ENCODE assay signal across 1 cellular context in genomic region chr1:108858541-108858940, GRCh38.
TF ChIP-seq lines count a peak whose summit lies in the region.

No MANE protein-coding gene starts in this region.

TF ChIP-seq in K562, 482 proteins besides CTCF, POLR2A, EP300 and RAD21:
- TF ChIP-seq RREB1 (CRISPR knock-in tag; IDR thresholded peaks at IDR 0.05) = no peak
- no peak for TF ChIP-seq ZNF583 (CRISPR knock-in tag; IDR thresholded peaks at IDR 0.05)
- no peak for TF ChIP-seq RFX5 (IDR thresholded peaks at IDR 0.05; ENCODE audit: low read depth, low read length)
- no peak for TF ChIP-seq SIN3A (IDR thresholded peaks at IDR 0.05; ENCODE audit: borderline replicate concordance in 2 of 2, control insufficient read depth in 1 of 2, low read depth in 2 of 2, low read length in 2 of 2)
- no peak for TF ChIP-seq ZNF707 (CRISPR knock-in tag; conservative IDR thresholded peaks at IDR 0.05)
- no peak for TF ChIP-seq TBP (optimal IDR thresholded peaks at IDR 0.05; ENCODE audit: low read depth, low read length)
- TF ChIP-seq TCF15 (CRISPR knock-in tag; IDR thresholded peaks at IDR 0.05) = no peak
- no peak for TF ChIP-seq DEAF1 (CRISPR knock-in tag; IDR thresholded peaks at IDR 0.05)
- no peak for TF ChIP-seq CCNT2 (IDR thresholded peaks at IDR 0.05; ENCODE audit: borderline replicate concordance, extremely low read depth, insufficient read length, low read depth, low read length)
- no peak for TF ChIP-seq KHSRP (IDR thresholded peaks at IDR 0.05)
- no peak for TF ChIP-seq BRD9 (IDR thresholded peaks at IDR 0.05; ENCODE audit: low read depth, partially characterized antibody)
- no peak for TF ChIP-seq YBX1 (IDR thresholded peaks at IDR 0.05)
- TF ChIP-seq CHD1 (IDR thresholded peaks at IDR 0.05; ENCODE audit: low read length) = no peak
- no peak for TF ChIP-seq GMEB1 (CRISPR knock-in tag; IDR thresholded peaks at IDR 0.05)
- no peak for TF ChIP-seq CCAR2 (IDR thresholded peaks at IDR 0.05; ENCODE audit: low read depth, low read length)
- TF ChIP-seq ZNF280A (IDR thresholded peaks at IDR 0.05; ENCODE audit: low read depth, partially characterized antibody) = no peak
- no peak for TF ChIP-seq IRF1 (CRISPR knock-in tag; IDR thresholded peaks at IDR 0.05; ENCODE audit: borderline replicate concordance)
- TF ChIP-seq ZC3H8 (IDR thresholded peaks at IDR 0.05) = no peak
- no peak for TF ChIP-seq NFIX (CRISPR knock-in tag; IDR thresholded peaks at IDR 0.05; ENCODE audit: low read depth)
- TF ChIP-seq ETV6 (IDR thresholded peaks at IDR 0.05; ENCODE audit: borderline replicate concordance in 1 of 2, low read depth in 2 of 2, low read length in 1 of 2) = no peak
- TF ChIP-seq ETV6 (CRISPR knock-in tag; IDR thresholded peaks at IDR 0.05; ENCODE audit: borderline replicate concordance) = no peak
